19 cellular contexts compared by ENCODE assay signal in genomic region chr1:167642501-167642826, GRCh38. TPM values are rescaled to one million over a fixed set of nuclear protein-coding genes. Genes with fewer than 3 reads are reported as not detected.
DNase-seq lines count a peak whose midpoint lies in the region; ATAC-seq and TF ChIP-seq lines count a peak whose summit lies in the region.
"Had no signal": no experiment of that assay in that cellular context is flagged by ENCODE, and none has a peak within 500 bp of the region (broad histone marks: within the 10 kb centered on the region; RNA-seq: fewer than 3 reads in every experiment).

No MANE protein-coding gene starts in this region.

- no peak for DNase-seq in activated CD4-positive, alpha-beta T cell treated with anti-CD3 and anti-CD28 coated beads for 36 hours
- no peak for DNase-seq in activated CD4-positive, alpha-beta T cell treated with anti-CD3 and anti-CD28 coated beads, Interleukin-2, amount 50 U/mL, for 1 hour
- DNase-seq in CD4-positive, CD25-positive, alpha-beta regulatory T cell = no peak
- no peak for DNase-seq in activated CD8-positive, alpha-beta T cell treated with anti-CD3 and anti-CD28 coated beads for 36 hours
- no peak for DNase-seq in naive thymus-derived CD4-positive, alpha-beta T cell
- DNase-seq in A172 (ENCODE audit: low spot score) = no peak
- DNase-seq: C1 segment of cervical spinal cord, DMS79, foreskin fibroblast, lower lobe of right lung, NCI-H1436, NCI-H69, sigmoid colon had no signal

- H3K36me3 ChIP-seq in CD4-positive, CD25-positive, alpha-beta regulatory T cell (ENCODE audit: control insufficient read depth, insufficient read depth, low read length) = peaks cover 70% of the 10 kb centered on the region
- H3K36me3 ChIP-seq in naive thymus-derived CD4-positive, alpha-beta T cell (ENCODE audit: control insufficient read depth in 2 of 3, insufficient read depth in 3 of 3, low read length in 3 of 3) = peaks cover 6 to 39% (median 20%) of the 10 kb centered on the region in 3 experiments
- H3K36me3 ChIP-seq: sigmoid colon had no signal

- H3K4me3 ChIP-seq in CD4-positive, CD25-positive, alpha-beta regulatory T cell (ENCODE audit: low read depth, low read length) = peak overlapping the region; percentile 69
- peak overlapping the region; percentile 9 for H3K4me3 ChIP-seq in naive thymus-derived CD4-positive, alpha-beta T cell (ENCODE audit: low read length)
- H3K4me3 ChIP-seq: A549, hepatocyte, lower lobe of right lung, sigmoid colon had no signal

- POLR2A ChIA-PET in activated CD4-positive, alpha-beta T cell treated with anti-CD3 and anti-CD28 coated beads for 36 hours (lab: Charles Lee) = interaction anchor here (0.5 to 0.9 kb wide), 2 partner anchors 11 to 173 kb away, joined by 3 to 7 read pairs; no protein-coding TSS in a partner anchor
- POLR2A ChIA-PET in activated CD8-positive, alpha-beta T cell treated with anti-CD3 and anti-CD28 coated beads for 36 hours (lab: Charles Lee) = interaction anchor here (0.7 to 2.3 kb wide), 3 partner anchors 11 to 26 kb away, joined by 3 to 7 read pairs (median 3); no protein-coding TSS in a partner anchor
- POLR2A ChIA-PET in naive thymus-derived CD4-positive, alpha-beta T cell (lab: Charles Lee) = interaction anchor here (0.6 to 16.0 kb wide), 7 partner anchors 8 to 59 kb away, joined by 3 to 276 read pairs (median 4); partner anchors contain the start of gene RCSD1

- no peak overlapping the region for H3K4me3 Mint-ChIP-seq in activated CD4-positive, alpha-beta T cell treated with anti-CD3 and anti-CD28 coated beads for 36 hours
- H3K4me3 Mint-ChIP-seq in CD4-positive, CD25-positive, alpha-beta regulatory T cell = peak overlapping the region in 3 of 4 donors; percentile 60 to 81 (median 61)
- H3K4me3 Mint-ChIP-seq in activated CD8-positive, alpha-beta T cell treated with anti-CD3 and anti-CD28 coated beads for 36 hours = no peak overlapping the region
- H3K4me3 Mint-ChIP-seq in naive thymus-derived CD4-positive, alpha-beta T cell = peak overlapping the region in 9 of 10 donors; percentile 38 to 72 (median 57)

- H3K27me3 Mint-ChIP-seq in activated CD4-positive, alpha-beta T cell treated with anti-CD3 and anti-CD28 coated beads for 36 hours = no peaks in the 10 kb centered on the region
- no peaks in the 10 kb centered on the region for H3K27me3 Mint-ChIP-seq in CD4-positive, CD25-positive, alpha-beta regulatory T cell
- no peaks in the 10 kb centered on the region for H3K27me3 Mint-ChIP-seq in activated CD8-positive, alpha-beta T cell treated with anti-CD3 and anti-CD28 coated beads for 36 hours
- H3K27me3 Mint-ChIP-seq in naive thymus-derived CD4-positive, alpha-beta T cell = no peaks in the 10 kb centered on the region

- peak overlapping the region; percentile 68 for H3K27ac ChIP-seq in CD4-positive, CD25-positive, alpha-beta regulatory T cell (ENCODE audit: insufficient read depth, low read length, poor library complexity, severe bottlenecking)
- H3K27ac ChIP-seq in naive thymus-derived CD4-positive, alpha-beta T cell (ENCODE audit: low read depth, low read length) = peak overlapping the region; percentile 0
- H3K27ac ChIP-seq: A549, epithelial cell of prostate, hepatocyte, lower lobe of right lung, sigmoid colon had no signal

- H3K27ac Mint-ChIP-seq in activated CD4-positive, alpha-beta T cell treated with anti-CD3 and anti-CD28 coated beads for 36 hours = peak overlapping the region; percentile 56
- H3K27ac Mint-ChIP-seq in CD4-positive, CD25-positive, alpha-beta regulatory T cell = peak overlapping the region; percentile 60 to 98 (median 74)
- peak overlapping the region; percentile 65 for H3K27ac Mint-ChIP-seq in activated CD8-positive, alpha-beta T cell treated with anti-CD3 and anti-CD28 coated beads for 36 hours
- peak overlapping the region; percentile 37 to 83 (median 76) for H3K27ac Mint-ChIP-seq in naive thymus-derived CD4-positive, alpha-beta T cell

- H3K4me1 Mint-ChIP-seq in activated CD4-positive, alpha-beta T cell treated with anti-CD3 and anti-CD28 coated beads for 36 hours = peaks cover 83% of the 10 kb centered on the region
- H3K4me1 Mint-ChIP-seq in CD4-positive, CD25-positive, alpha-beta regulatory T cell = peaks cover 38 to 96% (median 83%) of the 10 kb centered on the region in 4 donors
- peaks cover 82% of the 10 kb centered on the region for H3K4me1 Mint-ChIP-seq in activated CD8-positive, alpha-beta T cell treated with anti-CD3 and anti-CD28 coated beads for 36 hours (ENCODE audit: low read depth)
- peaks cover 76 to 97% (median 88%) of the 10 kb centered on the region in 7 donors for H3K4me1 Mint-ChIP-seq in naive thymus-derived CD4-positive, alpha-beta T cell

- CTCF ChIA-PET in activated CD4-positive, alpha-beta T cell treated with anti-CD3 and anti-CD28 coated beads for 36 hours (lab: Charles Lee) = interaction anchor here (0.7 to 1.1 kb wide), 6 partner anchors 11 to 89 kb away, joined by 3 to 6 read pairs (median 3); partner anchors contain the start of gene CREG1
- CTCF ChIA-PET in activated CD8-positive, alpha-beta T cell treated with anti-CD3 and anti-CD28 coated beads for 36 hours (lab: Charles Lee) = interaction anchor here (0.7 to 2.3 kb wide), 8 partner anchors 10 to 102 kb away, joined by 3 to 14 read pairs (median 4); no protein-coding TSS in a partner anchor
- CTCF ChIA-PET in naive thymus-derived CD4-positive, alpha-beta T cell (lab: Charles Lee) = interaction anchor here (0.5 to 1.6 kb wide), 2 partner anchors 42 to 336 kb away, joined by 3 to 8 read pairs; no protein-coding TSS in a partner anchor

- peaks cover 89% of the 10 kb centered on the region for H3K4me1 ChIP-seq in CD4-positive, CD25-positive, alpha-beta regulatory T cell (ENCODE audit: control insufficient read depth, insufficient read depth, low read length, poor library complexity, severe bottlenecking)
- H3K4me1 ChIP-seq in naive thymus-derived CD4-positive, alpha-beta T cell (ENCODE audit: control insufficient read depth in 2 of 2, insufficient read depth in 2 of 2, low read length in 2 of 2) = peaks cover 63 to 70% of the 10 kb centered on the region in 2 donors
- H3K4me1 ChIP-seq: A549 had no signal

- H3K9me3 Mint-ChIP-seq in activated CD4-positive, alpha-beta T cell treated with anti-CD3 and anti-CD28 coated beads for 36 hours (ENCODE audit: low read depth) = no peaks in the 10 kb centered on the region
- no peaks in the 10 kb centered on the region for H3K9me3 Mint-ChIP-seq in CD4-positive, CD25-positive, alpha-beta regulatory T cell
- H3K9me3 Mint-ChIP-seq in activated CD8-positive, alpha-beta T cell treated with anti-CD3 and anti-CD28 coated beads for 36 hours = no peaks in the 10 kb centered on the region
- no peaks in the 10 kb centered on the region for H3K9me3 Mint-ChIP-seq in naive thymus-derived CD4-positive, alpha-beta T cell

- no peak for TF ChIP-seq CTCF in activated CD8-positive, alpha-beta T cell treated with anti-CD3 and anti-CD28 coated beads for 36 hours (IDR thresholded peaks at IDR 0.05)

- no peaks in the 10 kb centered on the region for H3K27me3 ChIP-seq in CD4-positive, CD25-positive, alpha-beta regulatory T cell (ENCODE audit: control insufficient read depth, insufficient read depth, low read length)
- H3K27me3 ChIP-seq in naive thymus-derived CD4-positive, alpha-beta T cell (ENCODE audit: control insufficient read depth in 2 of 2, insufficient read depth in 2 of 2, low read length in 2 of 2) = no peaks in the 10 kb centered on the region
- H3K27me3 ChIP-seq: hepatocyte, sigmoid colon had no signal

- no peak for ATAC-seq in activated CD4-positive, alpha-beta T cell treated with anti-CD3 and anti-CD28 coated beads for 36 hours
- no peak for ATAC-seq in CD4-positive, CD25-positive, alpha-beta regulatory T cell (ENCODE audit: low read depth in 2 of 2)
- ATAC-seq in activated CD8-positive, alpha-beta T cell treated with anti-CD3 and anti-CD28 coated beads for 36 hours = no peak
- ATAC-seq in naive thymus-derived CD4-positive, alpha-beta T cell = no peak
- ATAC-seq in GM19023 (IDR thresholded peaks at IDR 0.05; ENCODE audit: unreplicated experiment) (no peak), HG03159 (IDR thresholded peaks at IDR 0.05; ENCODE audit: unreplicated experiment) (no peak)
- ATAC-seq: A549, lower lobe of right lung, Right ventricle myocardium inferior had no signal

- H3K9me3 ChIP-seq in CD4-positive, CD25-positive, alpha-beta regulatory T cell (ENCODE audit: control insufficient read depth in 2 of 2, low read length in 2 of 2) = no peaks in the 10 kb centered on the region
- H3K9me3 ChIP-seq in naive thymus-derived CD4-positive, alpha-beta T cell (ENCODE audit: control insufficient read depth in 2 of 3, low read length in 3 of 3) = no peaks in the 10 kb centered on the region
- H3K9me3 ChIP-seq: A549, lower lobe of right lung, sigmoid colon had no signal

- H3K36me3 Mint-ChIP-seq in activated CD4-positive, alpha-beta T cell treated with anti-CD3 and anti-CD28 coated beads for 36 hours (ENCODE audit: low read depth) = peaks cover 52% of the 10 kb centered on the region
- H3K36me3 Mint-ChIP-seq in CD4-positive, CD25-positive, alpha-beta regulatory T cell = peaks cover 47% of the 10 kb centered on the region
- peaks cover 64% of the 10 kb centered on the region for H3K36me3 Mint-ChIP-seq in activated CD8-positive, alpha-beta T cell treated with anti-CD3 and anti-CD28 coated beads for 36 hours (ENCODE audit: low read depth)
- peaks cover 5 to 25% (median 25%) of the 10 kb centered on the region in 5 donors for H3K36me3 Mint-ChIP-seq in naive thymus-derived CD4-positive, alpha-beta T cell

- intact Hi-C loops in activated CD4-positive, alpha-beta T cell treated with anti-CD3 and anti-CD28 coated beads for 36 hours (cut with DNase I, micrococcal nuclease) = no loop called here
- intact Hi-C loops in activated CD8-positive, alpha-beta T cell treated with anti-CD3 and anti-CD28 coated beads for 36 hours (cut with micrococcal nuclease) = no loop called here
- intact Hi-C loops in naive thymus-derived CD4-positive, alpha-beta T cell (cut with micrococcal nuclease) = no loop called here

RNA-seq across cellular contexts. Expression of gene RCSD1, which starts 12.4 kb away (rescaled TPM):
- total RNA-seq in activated CD4-positive, alpha-beta T cell treated with anti-CD3 and anti-CD28 coated beads for 36 hours = 10 to 100 TPM; 59.9 to 62.0 TPM
- 174 TPM for total RNA-seq in CD4-positive, CD25-positive, alpha-beta regulatory T cell
- 100 to 1,000 TPM; 207 to 251 (median 233) TPM for polyA plus RNA-seq in CD4-positive, CD25-positive, alpha-beta regulatory T cell
- total RNA-seq in activated CD8-positive, alpha-beta T cell treated with anti-CD3 and anti-CD28 coated beads for 36 hours = 10 to 100 TPM; 66.4 to 67.9 TPM
- total RNA-seq in naive thymus-derived CD4-positive, alpha-beta T cell = 100 to 1,000 TPM in 4 of 5 experiments, 10 to 100 TPM in 1; 75.0 to 153 (median 140) TPM
- polyA plus RNA-seq in naive thymus-derived CD4-positive, alpha-beta T cell = 100 to 1,000 TPM in 1 of 2 donors, 10 to 100 TPM in 1; 94.7 to 135 TPM
- total RNA-seq in A172 (2014; rRNA removed; shearing (Covaris generic)) = 0.29 and 0.36 TPM in 2 replicates
- polyA plus RNA-seq: A549 had no signal

Comparison
In these comparisons a context has a peak if more than half of its experiments do, and no peak if none do; other contexts are left out.
1. H3K4me3 Mint-ChIP-seq: peak in CD4-positive, CD25-positive, alpha-beta regulatory T cell (3 of 4) and naive thymus-derived CD4-positive, alpha-beta T cell (9 of 10); none in activated CD4-positive, alpha-beta T cell treated with anti-CD3 and anti-CD28 coated beads for 36 hours (single experiment) and activated CD8-positive, alpha-beta T cell treated with anti-CD3 and anti-CD28 coated beads for 36 hours (single experiment).
2. RNA of gene RCSD1, which starts 12.4 kb away (total RNA-seq): 174 TPM in CD4-positive, CD25-positive, alpha-beta regulatory T cell (single experiment), 75.0 to 153 TPM in naive thymus-derived CD4-positive, alpha-beta T cell, 66.4 to 67.9 TPM in activated CD8-positive, alpha-beta T cell treated with anti-CD3 and anti-CD28 coated beads for 36 hours and 59.9 to 62.0 TPM in activated CD4-positive, alpha-beta T cell treated with anti-CD3 and anti-CD28 coated beads for 36 hours; 0.29 to 0.36 TPM in A172; every median in the first group is over 10 times any median in the second.
3. Peak in every context shown above with its lines, with median percentiles within 50 percentile points of each other: H3K27ac Mint-ChIP-seq.